Comparison of ENCODE assay signal across 29 cellular contexts in the genomic region with DNA sequence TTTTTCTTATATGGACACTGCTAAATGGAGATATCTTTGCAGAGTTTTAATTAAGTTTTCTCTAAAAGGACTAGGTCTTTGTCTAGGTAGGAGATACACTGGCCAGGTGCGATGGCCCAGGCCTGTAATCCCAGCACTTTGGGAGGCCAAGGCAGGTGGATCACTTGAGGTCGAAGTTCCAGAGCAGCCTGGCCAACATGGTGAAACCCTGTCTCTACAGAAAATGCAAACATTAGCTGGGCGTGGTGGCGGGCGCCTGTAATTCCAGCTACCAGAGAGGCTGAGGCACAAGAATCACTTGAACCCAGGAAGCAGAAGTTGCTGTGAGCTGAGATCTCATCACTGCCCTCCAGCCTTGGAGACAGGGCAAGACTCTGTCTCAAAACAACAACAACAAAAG. TPM values are rescaled to one million over a fixed set of nuclear protein-coding genes. Genes with fewer than 3 reads are reported as not detected.
A peak's percentile ranks its signal among the peaks of the same experiment; 100 is the strongest.
DNase-seq lines count a peak whose midpoint lies in the region; ATAC-seq and TF ChIP-seq lines count a peak whose summit lies in the region.
"Had no signal": no experiment of that assay in that cellular context is flagged by ENCODE, and none has a peak within 500 bp of the region (broad histone marks: within the 10 kb centered on the region; RNA-seq: fewer than 3 reads in every experiment).

No MANE protein-coding gene starts in this region.

- dilution Hi-C loops in IMR-90 (cut with HindIII; ENCODE audit: low sequenced_read_pairs, unreplicated experiment) = no loop called here

- H3K9me3 ChIP-seq in IMR-90 (ENCODE audit: control insufficient read depth, insufficient read depth, low read length) = no peaks in the 10 kb centered on the region
- no peaks in the 10 kb centered on the region for H3K9me3 ChIP-seq in colonic mucosa
- H3K9me3 ChIP-seq in thoracic aorta = no peaks in the 10 kb centered on the region
- H3K9me3 ChIP-seq: HAP-1, Peyer's patch, SJSA1 had no signal

- H2AFZ ChIP-seq in IMR-90 (replicated peaks; ENCODE audit: low read length, poor library complexity) = no peak overlapping the region

- no peak for TF ChIP-seq POLR2A in IMR-90 (IDR thresholded peaks at IDR 0.05; ENCODE audit: low read depth, low read length)

- H3K27ac Mint-ChIP-seq in activated CD4-positive, alpha-beta memory T cell treated with anti-CD3 and anti-CD28 coated beads for 36 hours = peak overlapping the region; percentile 67
- H3K27ac Mint-ChIP-seq in activated CD4-positive, alpha-beta memory T cell treated with anti-CD3 and anti-CD28 coated beads, Interleukin-2, amount 10 ng/mL, durations not matched to agents 7 days and 5 days = no peak overlapping the region
- H3K27ac Mint-ChIP-seq: B cell, immature natural killer cell had no signal

- no peak overlapping the region for H3K9ac ChIP-seq in IMR-90 (ENCODE audit: low read depth, low read length)
- no peak overlapping the region for H3K9ac ChIP-seq in colonic mucosa (ENCODE audit: low read depth in 2 of 2, low read length in 2 of 2)

- H3K14ac ChIP-seq in IMR-90 (replicated peaks; ENCODE audit: low read depth, low read length) = no peak overlapping the region

- intact Hi-C loops in activated CD4-positive, alpha-beta memory T cell treated with anti-CD3 and anti-CD28 coated beads for 36 hours (cut with micrococcal nuclease) = loop anchor here (10.0 kb wide), 1 partner anchor 221 kb away; a partner anchor contains a TSS
- intact Hi-C loops in IMR-90 (cut with micrococcal nuclease) (no loop called here), colonic mucosa (cut with DNase I) (no loop called here), posterior cingulate gyrus (cut with DNase I) (no loop called here)

- H2BK20ac ChIP-seq in IMR-90 (ENCODE audit: low read depth, low read length) = no peak overlapping the region

- CTCF ChIA-PET in activated CD4-positive, alpha-beta memory T cell treated with anti-CD3 and anti-CD28 coated beads for 36 hours (lab: Charles Lee) = interaction anchor here (0.6 to 2.1 kb wide), 3 partner anchors 9 to 73 kb away, joined by 3 to 8 read pairs (median 5); a partner anchor contains a TSS
- CTCF ChIA-PET in activated CD4-positive, alpha-beta memory T cell treated with anti-CD3 and anti-CD28 coated beads, Interleukin-2, amount 10 ng/mL, durations not matched to agents 7 days and 5 days (lab: Charles Lee) = interaction anchor here (0.6 to 1.8 kb wide), 4 partner anchors 52 to 617 kb away, joined by 3 to 9 read pairs (median 7); a partner anchor contains a TSS
- CTCF ChIA-PET in IMR-90 (lab: Yijun Ruan, JAX) = no interaction called here

- POLR2A ChIA-PET in activated CD4-positive, alpha-beta memory T cell treated with anti-CD3 and anti-CD28 coated beads for 36 hours (lab: Charles Lee) = no interaction called here
- POLR2A ChIA-PET in activated CD4-positive, alpha-beta memory T cell treated with anti-CD3 and anti-CD28 coated beads, Interleukin-2, amount 10 ng/mL, durations not matched to agents 7 days and 5 days (lab: Charles Lee) = no interaction called here
- POLR2A ChIA-PET in IMR-90 (lab: Charles Lee; ENCODE audit: unreplicated experiment) = interaction anchor here (0.6 kb wide), 1 partner anchor 74 kb away, joined by 3 read pairs; no protein-coding TSS in a partner anchor

- H4K5ac ChIP-seq in IMR-90 (ENCODE audit: low read depth, low read length) = no peak overlapping the region

- H3K79me1 ChIP-seq in IMR-90 (ENCODE audit: low read depth in 1 of 2, low read length in 2 of 2) = peaks cover 22 to 60% of the 10 kb centered on the region in 2 experiments

- H3K4ac ChIP-seq in IMR-90 (ENCODE audit: low read depth, low read length) = no peak overlapping the region

- no peak overlapping the region for H2AK9ac ChIP-seq in IMR-90 (replicated peaks; ENCODE audit: low read depth, low read length, poor library complexity)

- no peak for DNase-seq in activated CD4-positive, alpha-beta memory T cell treated with anti-CD3 and anti-CD28 coated beads for 36 hours
- no peak for DNase-seq in activated CD4-positive, alpha-beta memory T cell treated with anti-CD3 and anti-CD28 coated beads, Interleukin-2, amount 10 ng/mL, durations not matched to agents 7 days and 5 days
- DNase-seq in IMR-90 (no peak), colonic mucosa (peak; percentile 59), thoracic aorta (ENCODE audit: low spot score) (no peak), posterior cingulate gyrus (no peak)
- no peak for DNase-seq in effector CD4-positive, alpha-beta T cell
- DNase-seq: activated CD4-positive, CD25-positive, alpha-beta regulatory T cell treated with anti-CD3 and anti-CD28 coated beads, Interleukin-2, amount 50 U/mL, for 72 hours; activated CD8-positive, alpha-beta memory T cell treated with anti-CD3 and anti-CD28 coated beads, Interleukin-2, amount 10 ng/mL, durations not matched to agents 7 days and 5 days; brain microvascular endothelial cell; Calu3; effector CD8-positive, alpha-beta T cell; foreskin keratinocyte; immature natural killer cell; Kasumi-1; mesendoderm; NCI-H1694 treated with DMSO at 0.1 percent for 48 hours; Peyer's patch; retina; stimulated activated CD4-positive, alpha-beta T cell treated with anti-CD3 and anti-CD28 coated beads, Interleukin-4, amount 100 ng/mL, for 24 hours; stimulated activated naive CD4-positive, alpha-beta T cell treated with Interleukin-2 at 50 U/mL for 16 hours; T-cell; trophoblast cell had no signal

- no peak overlapping the region for H2BK120ac ChIP-seq in IMR-90 (ENCODE audit: low read depth, low read length)

- 0 out of 2 replicates have a peak, but pooled peaks cover 4% of the 10 kb centered on the region for H4K20me1 ChIP-seq in IMR-90 (ENCODE audit: insufficient read depth, low read length)

- no peak overlapping the region for H3K56ac ChIP-seq in IMR-90 (ENCODE audit: extremely low read depth, insufficient read depth, low read length)

- H4K91ac ChIP-seq in IMR-90 (ENCODE audit: insufficient read depth, low read depth, low read length) = peak overlapping the region; percentile 51; the same call in 1 of the 2 replicates

- H3K36me3 ChIP-seq in IMR-90 (ENCODE audit: control insufficient read depth, insufficient read depth, low read length) (peaks cover 35% of the 10 kb centered on the region), colonic mucosa (peaks cover 18% of the 10 kb centered on the region), thoracic aorta (peaks cover 21% of the 10 kb centered on the region)

- H3K9me1 ChIP-seq in IMR-90 (ENCODE audit: insufficient read depth, low read length) = peaks cover 25% of the 10 kb centered on the region

- H3K4me3 ChIP-seq in IMR-90 (ENCODE audit: insufficient read depth, low read depth, low read length) = no peak overlapping the region
- H3K4me3 ChIP-seq in colonic mucosa = no peak overlapping the region
- H3K4me3 ChIP-seq in thoracic aorta = no peak overlapping the region
- H3K4me3 ChIP-seq: GM12878, HAP-1, Peyer's patch, SJSA1 had no signal

- H3K27ac ChIP-seq in IMR-90 (ENCODE audit: insufficient read depth, low read length) = no peak overlapping the region
- H3K27ac ChIP-seq in colonic mucosa = no peak overlapping the region
- peak overlapping the region; percentile 34 to 88 for H3K27ac ChIP-seq in thoracic aorta
- H3K27ac ChIP-seq: brain microvascular endothelial cell, foreskin keratinocyte, Peyer's patch, SJSA1 had no signal

- no peak overlapping the region for H3K23ac ChIP-seq in IMR-90 (ENCODE audit: low read depth, low read length)

- no peak overlapping the region for H4K8ac ChIP-seq in IMR-90 (ENCODE audit: low read depth in 2 of 2, low read length in 2 of 2)

- H2BK15ac ChIP-seq in IMR-90 (ENCODE audit: low read depth, low read length) = no peak overlapping the region

- no peak overlapping the region for H3K18ac ChIP-seq in IMR-90 (ENCODE audit: low read depth, low read length)

- ATAC-seq in IMR-90 (ENCODE audit: low read depth) (no peak), thoracic aorta (ENCODE audit: insufficient number of reproducible peaks, low FRiP score, low read depth) (no peak), GM18861 (IDR thresholded peaks at IDR 0.05; ENCODE audit: unreplicated experiment) (no peak)
- ATAC-seq: activated CD8-positive, alpha-beta memory T cell treated with anti-CD3 and anti-CD28 coated beads, Interleukin-2, amount 10 ng/mL, durations not matched to agents 7 days and 5 days; foreskin keratinocyte; GM12878; left lobe of liver; T-cell had no signal

- H3K4me1 ChIP-seq in IMR-90 (ENCODE audit: control insufficient read depth, insufficient read depth, low read length) = peaks cover 29% of the 10 kb centered on the region
- peaks cover 27% of the 10 kb centered on the region for H3K4me1 ChIP-seq in colonic mucosa
- H3K4me1 ChIP-seq in thoracic aorta (ENCODE audit: control insufficient read depth in 1 of 2, low read depth in 2 of 2) = peaks cover 36 to 59% of the 10 kb centered on the region in 2 donors

- no peak overlapping the region for H2BK5ac ChIP-seq in IMR-90 (ENCODE audit: low read depth, low read length, poor library complexity, severe bottlenecking)

- H3K36me3 Mint-ChIP-seq in activated CD4-positive, alpha-beta memory T cell treated with anti-CD3 and anti-CD28 coated beads for 36 hours = peaks cover 43% of the 10 kb centered on the region
- H3K36me3 Mint-ChIP-seq in activated CD4-positive, alpha-beta memory T cell treated with anti-CD3 and anti-CD28 coated beads, Interleukin-2, amount 10 ng/mL, durations not matched to agents 7 days and 5 days (ENCODE audit: low read depth) = peaks cover 53% of the 10 kb centered on the region

- no peaks in the 10 kb centered on the region for H3K27me3 Mint-ChIP-seq in activated CD4-positive, alpha-beta memory T cell treated with anti-CD3 and anti-CD28 coated beads for 36 hours
- no peaks in the 10 kb centered on the region for H3K27me3 Mint-ChIP-seq in activated CD4-positive, alpha-beta memory T cell treated with anti-CD3 and anti-CD28 coated beads, Interleukin-2, amount 10 ng/mL, durations not matched to agents 7 days and 5 days
- H3K27me3 Mint-ChIP-seq: activated CD8-positive, alpha-beta memory T cell treated with anti-CD3 and anti-CD28 coated beads, Interleukin-2, amount 10 ng/mL, durations not matched to agents 7 days and 5 days; B cell; T-cell had no signal

- H3K4me2 ChIP-seq in IMR-90 (ENCODE audit: low read depth, low read length) = no peak overlapping the region

- no TSS peak for BruUV-seq in IMR-90 (replicated peaks; lab: Mats Ljungman, UMichigan)

- TF ChIP-seq RAD21 in IMR-90 (IDR thresholded peaks at IDR 0.05; ENCODE audit: low read length) = no peak

- no peaks in the 10 kb centered on the region for H3K9me3 Mint-ChIP-seq in activated CD4-positive, alpha-beta memory T cell treated with anti-CD3 and anti-CD28 coated beads for 36 hours
- no peaks in the 10 kb centered on the region for H3K9me3 Mint-ChIP-seq in activated CD4-positive, alpha-beta memory T cell treated with anti-CD3 and anti-CD28 coated beads, Interleukin-2, amount 10 ng/mL, durations not matched to agents 7 days and 5 days
- H3K9me3 Mint-ChIP-seq: immature natural killer cell, T-cell had no signal

- H3K4me3 Mint-ChIP-seq in activated CD4-positive, alpha-beta memory T cell treated with anti-CD3 and anti-CD28 coated beads for 36 hours = no peak overlapping the region
- H3K4me3 Mint-ChIP-seq in activated CD4-positive, alpha-beta memory T cell treated with anti-CD3 and anti-CD28 coated beads, Interleukin-2, amount 10 ng/mL, durations not matched to agents 7 days and 5 days = no peak overlapping the region
- H3K4me3 Mint-ChIP-seq: activated CD8-positive, alpha-beta memory T cell treated with anti-CD3 and anti-CD28 coated beads, Interleukin-2, amount 10 ng/mL, durations not matched to agents 7 days and 5 days; B cell; immature natural killer cell; T-cell had no signal

- H3K27me3 ChIP-seq in IMR-90 (ENCODE audit: control insufficient read depth, insufficient read depth, low read length) = no peaks in the 10 kb centered on the region
- H3K27me3 ChIP-seq in colonic mucosa = no peaks in the 10 kb centered on the region
- no peaks in the 10 kb centered on the region for H3K27me3 ChIP-seq in thoracic aorta (replicated peaks; ENCODE audit: insufficient read depth)
- H3K27me3 ChIP-seq: brain microvascular endothelial cell, foreskin keratinocyte, Peyer's patch, SJSA1 had no signal

- H3K4me1 Mint-ChIP-seq in activated CD4-positive, alpha-beta memory T cell treated with anti-CD3 and anti-CD28 coated beads for 36 hours (ENCODE audit: low read depth) = peaks cover 52% of the 10 kb centered on the region
- peaks cover 51% of the 10 kb centered on the region for H3K4me1 Mint-ChIP-seq in activated CD4-positive, alpha-beta memory T cell treated with anti-CD3 and anti-CD28 coated beads, Interleukin-2, amount 10 ng/mL, durations not matched to agents 7 days and 5 days
- H3K4me1 Mint-ChIP-seq: immature natural killer cell had no signal

- H2AK5ac ChIP-seq in IMR-90 (ENCODE audit: low read depth, low read length) = 0 out of 2 replicates have a peak overlapping the region, but pooled peaks have one; percentile 33

- in situ Hi-C loops in IMR-90 (cut with MboI; ENCODE audit: low sequenced_read_pairs) = no loop called here

- WGBS in IMR-90 (ENCODE audit: extremely low coverage in 2 of 2, insufficient read length in 1 of 2), 2 experiments = 91% methylated on average over 5 of the region's 5 CpGs; no CpG with 5 or more reads in 1 of the 2 experiments

- TF ChIP-seq CTCF in IMR-90 (conservative IDR thresholded peaks at IDR 0.05; ENCODE audit: low read depth, low read length) = no peak
- TF ChIP-seq CTCF in colonic mucosa (IDR thresholded peaks at IDR 0.05) = no peak
- TF ChIP-seq CTCF in thoracic aorta (IDR thresholded peaks at IDR 0.05) = no peak

RNA-seq across cellular contexts. Expression of a gene that starts 17.1 kb away (rescaled TPM):
- 10 to 100 TPM; 59.5 to 63.0 TPM for total RNA-seq in activated CD4-positive, alpha-beta memory T cell treated with anti-CD3 and anti-CD28 coated beads for 36 hours
- 10 to 100 TPM; 48.4 to 56.3 TPM for total RNA-seq in activated CD4-positive, alpha-beta memory T cell treated with anti-CD3 and anti-CD28 coated beads, Interleukin-2, amount 10 ng/mL, durations not matched to agents 7 days and 5 days
- total RNA-seq in IMR-90 (2012; rRNA removed) = 40.3 and 47.5 TPM in 2 replicates
- 58.7 and 60.3 TPM in 2 replicates for polyA plus RNA-seq in IMR-90 (2012; rRNA removed)
- polyA plus RNA-seq in IMR-90 (2012; cell fraction: cytosol; rRNA removed) = 23.0 and 33.3 TPM in 2 replicates
- 45.5 and 156 TPM in 2 replicates for polyA plus RNA-seq in IMR-90 (2012; cell fraction: nucleus; rRNA removed; ENCODE audit: low replicate concordance)
- total RNA-seq in colonic mucosa = 10 to 100 TPM; 17.6 to 19.4 TPM
- 10 to 100 TPM; 34.6 to 73.5 TPM for total RNA-seq in thoracic aorta

Comparison
In these comparisons a context has a peak if more than half of its experiments do, and no peak if none do; other contexts are left out.
1. H3K27ac ChIP-seq: peak in thoracic aorta (2 of 2); none in IMR-90 (single experiment) and colonic mucosa (single experiment).